In the genomic region with DNA sequence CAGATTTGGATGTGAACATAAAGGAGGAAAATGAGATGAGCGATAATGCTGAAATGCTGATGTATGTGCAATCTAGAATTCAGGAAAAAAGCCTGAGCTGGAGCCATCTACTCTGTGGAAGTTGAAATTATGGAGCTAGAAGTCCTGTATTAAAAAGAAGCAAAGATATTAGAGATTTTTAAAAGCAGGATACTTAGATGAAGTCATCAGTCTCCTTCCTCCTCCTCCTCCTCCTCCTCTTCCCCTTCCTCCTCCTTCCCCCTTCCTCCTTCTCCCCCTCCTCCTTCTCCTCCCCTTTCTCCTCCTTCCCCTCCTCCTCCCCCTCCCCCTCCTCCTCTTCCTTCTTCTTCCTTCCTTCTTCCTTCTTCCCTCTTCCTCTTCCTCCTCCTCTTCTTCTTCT, we compare ENCODE assay signal across 27 cellular contexts.
"Had no signal": no experiment of that assay in that cellular context is flagged by ENCODE, and none has a peak within 500 bp of the region (broad histone marks: within the 10 kb centered on the region; RNA-seq: fewer than 3 reads in every experiment).

No MANE protein-coding gene starts in this region.

- H3K36me3 ChIP-seq: stomach, suprapubic skin, thoracic aorta, thyroid gland, tibial artery, tibial nerve, transverse colon, upper lobe of left lung, upper lobe of right lung, uterus, vagina had no signal

- H3K4me1 ChIP-seq: stomach, suprapubic skin, testis, thyroid gland, tibial artery, upper lobe of left lung, upper lobe of right lung, uterus, vagina had no signal

- ATAC-seq: stimulated activated effector memory CD8-positive, alpha-beta T cell treated with anti-CD3 and anti-CD28 coated beads, Interleukin-12 subunit alpha, Interleukin-12 subunit beta, amount 100 ng/mL, for 72 hours; stimulated activated memory B cell treated with anti-CD40 and anti-IgM and Interleukin-4, amounts not matched to agents 10 μg/mL and 1 μg/mL and 100 μg/mL, for 72 hours; stimulated activated naive B cell treated with anti-CD40 and anti-IgM and Interleukin-4, amounts not matched to agents 10 μg/mL and 1 μg/mL and 100 μg/mL, for 72 hours; stimulated activated naive CD8-positive, alpha-beta T cell treated with anti-CD3 and anti-CD28 coated beads, Interleukin-15, amount 100 ng/mL, for 72 hours; stimulated activated naive CD8-positive, alpha-beta T cell treated with anti-CD3 and anti-CD28 coated beads, Interleukin-15, Interleukin-2, amounts not matched to agents 100 U/mL and 50 U/mL, for 24 hours; upper lobe of right lung had no signal

- H3K27ac ChIP-seq: stomach, suprapubic skin, testis, thoracic aorta, thyroid gland, tibial artery, tibial nerve, transverse colon, upper lobe of left lung, upper lobe of right lung, uterus, vagina had no signal

- H3K4me3 ChIP-seq: stomach, suprapubic skin, testis, thoracic aorta, thyroid gland, tibial artery, tibial nerve, transverse colon, upper lobe of left lung, upper lobe of right lung, uterus, vagina had no signal

- H3K27me3 ChIP-seq: stomach, suprapubic skin, testis, thyroid gland, tibial artery, tibial nerve, transverse colon, upper lobe of left lung, upper lobe of right lung, uterus, vagina had no signal

- H3K9me3 ChIP-seq: stomach, suprapubic skin, testis, thoracic aorta, thyroid gland, tibial artery, tibial nerve, transverse colon, upper lobe of left lung, upper lobe of right lung, uterus, vagina had no signal

- FAIRE-seq: urothelium cell line had no signal

- DNase-seq: stimulated activated CD4-positive, alpha-beta T cell treated with anti-CD3 and anti-CD28 coated beads, Interleukin-2, amount 100 ng/mL, for 48 hours; stimulated activated CD4-positive, alpha-beta T cell treated with anti-CD3 and anti-CD28 coated beads, Interleukin-4, amount 100 ng/mL, for 1 hour; stimulated activated CD4-positive, alpha-beta T cell treated with anti-CD3 and anti-CD28 coated beads, Interleukin-4, amount 100 ng/mL, for 24 hours; stimulated activated CD4-positive, alpha-beta T cell treated with anti-CD3 and anti-CD28 coated beads, Interleukin-4, amount 100 ng/mL, for 4 hours; stimulated activated CD8-positive, alpha-beta memory T cell treated with anti-CD3 and anti-CD28 coated beads, Interleukin-4, amount 100 ng/mL, for 48 hours; stimulated activated naive B cell treated with anti-CD40 and anti-IgM and Interleukin-4, amounts not matched to agents 10 μg/mL and 1 μg/mL and 100 μg/mL, for 72 hours; stimulated activated naive CD4-positive, alpha-beta T cell; stimulated activated naive CD4-positive, alpha-beta T cell treated with Interleukin-2 at 50 U/mL for 16 hours; stimulated activated naive CD8-positive, alpha-beta T cell treated with anti-CD3 and anti-CD28 coated beads, Interleukin-15, amount 100 ng/mL, for 72 hours; stimulated activated naive CD8-positive, alpha-beta T cell treated with anti-CD3 and anti-CD28 coated beads, Interleukin-15, Interleukin-2, amounts not matched to agents 100 U/mL and 50 U/mL, for 24 hours; stomach; substantia nigra; testis; thyroid gland; tibial artery; transverse colon; trophoblast cell; upper lobe of left lung; upper lobe of right lung; uterus had no signal
